22 cellular contexts compared by ENCODE assay signal in genomic region chr20:24545168-24545567, GRCh38.
"Had no signal": no experiment of that assay in that cellular context is flagged by ENCODE, and none has a peak within 500 bp of the region (broad histone marks: within the 10 kb centered on the region; RNA-seq: fewer than 3 reads in every experiment).

No MANE protein-coding gene starts in this region.

- H3K36me3 Mint-ChIP-seq: IgD-negative memory B cell had no signal

- DNase-seq: Kasumi-1, MM.1S, NCI-H1092 treated with DMSO at 0.1 percent for 48 hours, NCI-H1436, NCI-H187, NCI-H2029, NCI-H2081 treated with DMSO at 0.1 percent for 48 hours, NCI-H2171, NCI-H226, NCI-H446, NCI-H510A, NCI-H524 treated with DMSO at 0.1 percent for 48 hours, NCI-H69, NCI-H774, RPMI8226, SHP77 treated with DMSO at 0.1 percent for 48 hours, SJCRH30 had no signal

- H3K4me3 ChIP-seq: K562, SJCRH30 had no signal

- H3K4me1 ChIP-seq: SJCRH30 had no signal

- H3K4me3 Mint-ChIP-seq: IgD-negative memory B cell had no signal

- ATAC-seq: K562, SK-N-SH treated with all-trans-retinoic acid at 6 μM for 48 hours had no signal

- H3K36me3 ChIP-seq: SJCRH30 had no signal

- H3K9me3 ChIP-seq: SJCRH30 had no signal

- H3K9ac ChIP-seq: KMS-11 had no signal

- H3K27ac ChIP-seq: HL-60, KMS-11, SJCRH30 had no signal

- H3K27ac Mint-ChIP-seq: IgD-negative memory B cell had no signal

- H3K4me2 ChIP-seq: KMS-11 had no signal
